Comparison of ENCODE assay signal across 9 cellular contexts in genomic region chr1:114153621-114154145, GRCh38. TPM values are rescaled to one million over a fixed set of nuclear protein-coding genes. Genes with fewer than 3 reads are reported as not detected.
DNase-seq lines count a peak whose midpoint lies in the region; ATAC-seq, FAIRE-seq and TF ChIP-seq lines count a peak whose summit lies in the region.
"Had no signal": no experiment of that assay in that cellular context is flagged by ENCODE, and none has a peak within 500 bp of the region (broad histone marks: within the 10 kb centered on the region; RNA-seq: fewer than 3 reads in every experiment).

Gene SYT6, minus strand, starts transcription at chr1:114153869. Its CDS starts 97 bp downstream, at chr1:114153772.

- H3K27me3 ChIP-seq in adipocyte (replicated peaks; ENCODE audit: control insufficient read depth, insufficient read depth, low read length) (peaks cover 75% of the 10 kb centered on the region), stomach smooth muscle (ENCODE audit: control insufficient read depth in 1 of 2, insufficient read depth in 2 of 2, low read length in 2 of 2) (peaks cover 64 to 65% of the 10 kb centered on the region in 2 donors)

- H3K4me3 ChIP-seq in adipocyte (ENCODE audit: low read length) (peak within 1 kb of the TSS; percentile 64), kidney (ENCODE audit: low read length in 2 of 2) (peak within 1 kb of the TSS in 1 of 2 donors; percentile 41), stomach smooth muscle (ENCODE audit: low read length in 2 of 2) (peak within 1 kb of the TSS; percentile 49 to 68)
- H3K4me3 ChIP-seq: BLaER1 had no signal

- peaks cover 5% of the 10 kb centered on the region for H3K4me1 ChIP-seq in adipocyte (ENCODE audit: control insufficient read depth, insufficient read depth, low read length)
- peaks cover 0 to 13% of the 10 kb centered on the region in 2 donors for H3K4me1 ChIP-seq in kidney (ENCODE audit: control insufficient read depth in 1 of 2, insufficient read depth in 1 of 2, low read depth in 1 of 2, low read length in 2 of 2)
- H3K4me1 ChIP-seq in stomach smooth muscle (ENCODE audit: control insufficient read depth, insufficient read depth, low read length) = peaks cover 30% of the 10 kb centered on the region
- H3K4me1 ChIP-seq: BLaER1 had no signal

- H3K9ac ChIP-seq in adipocyte (ENCODE audit: low read length) (no peak within 1 kb of the TSS), kidney (ENCODE audit: low read length in 2 of 2) (no peak within 1 kb of the TSS), stomach smooth muscle (ENCODE audit: low read length in 2 of 2) (no peak within 1 kb of the TSS)
- H3K9ac ChIP-seq: BLaER1 had no signal

- H3K36me3 ChIP-seq in adipocyte (ENCODE audit: control insufficient read depth, insufficient read depth, low read length, severe bottlenecking) = no peaks in the 10 kb centered on the region
- no peaks in the 10 kb centered on the region for H3K36me3 ChIP-seq in kidney (ENCODE audit: control insufficient read depth in 1 of 2, insufficient read depth in 2 of 2, low read length in 2 of 2)
- no peaks in the 10 kb centered on the region for H3K36me3 ChIP-seq in stomach smooth muscle (ENCODE audit: control insufficient read depth in 2 of 2, insufficient read depth in 2 of 2, low read length in 2 of 2)
- H3K36me3 ChIP-seq: BLaER1 had no signal

- intact Hi-C loops in kidney (cut with DNase I) = no loop called here

- H3K27ac ChIP-seq in kidney (ENCODE audit: low read depth in 2 of 2, low read length in 2 of 2) = no peak within 1 kb of the TSS
- H3K27ac ChIP-seq in stomach smooth muscle (ENCODE audit: low read length) = no peak within 1 kb of the TSS
- H3K27ac ChIP-seq: BLaER1 had no signal

- no peaks in the 10 kb centered on the region for H3K9me3 ChIP-seq in adipocyte (ENCODE audit: control insufficient read depth, low read length)
- no peaks in the 10 kb centered on the region for H3K9me3 ChIP-seq in kidney (ENCODE audit: control insufficient read depth in 1 of 2, low read length in 2 of 2)
- H3K9me3 ChIP-seq in stomach smooth muscle (ENCODE audit: control insufficient read depth in 2 of 2, low read length in 2 of 2) = no peaks in the 10 kb centered on the region

- FAIRE-seq in kidney (lab: Jason Lieb, UNC) = no peak

- no peak for ATAC-seq in HG02870 (IDR thresholded peaks at IDR 0.05; ENCODE audit: unreplicated experiment)

- DNase-seq in NCI-H146 (lab: John Stamatoyannopoulos, UW) (peak; percentile 26), NCI-H146 treated with DMSO at 0.1 percent for 48 hours (lab: John Stamatoyannopoulos, UW; ENCODE audit: unreplicated experiment) (no peak), adipocyte (ENCODE audit: low read depth) (peak; percentile 7), kidney (peak; percentile 74), NCI-H774 (lab: John Stamatoyannopoulos, UW) (no peak), SIG-M5 treated with dmso at 0.1 percent for 504 hours (lab: John Stamatoyannopoulos, UW; ENCODE audit: unreplicated experiment) (no peak)

- TF ChIP-seq CTCF in kidney (IDR thresholded peaks at IDR 0.05; ENCODE audit: borderline replicate concordance, extremely low read depth, insufficient read depth) = no peak

RNA-seq across cellular contexts. Expression of gene SYT6, which starts in this region (rescaled TPM):
- total RNA-seq in kidney = 0.06 TPM
- 1.7 TPM for polyA plus RNA-seq in kidney (ENCODE audit: insufficient read depth, low read depth, low replicate concordance)

Comparison
In these comparisons a context has a peak if more than half of its experiments do, and no peak if none do; other contexts are left out.
1. DNase-seq: peak in NCI-H146 (single experiment), adipocyte (single experiment) and kidney (single experiment); none in NCI-H146 treated with DMSO at 0.1 percent for 48 hours (single experiment), NCI-H774 (single experiment) and SIG-M5 treated with dmso at 0.1 percent for 504 hours (single experiment).